In the genomic region with DNA sequence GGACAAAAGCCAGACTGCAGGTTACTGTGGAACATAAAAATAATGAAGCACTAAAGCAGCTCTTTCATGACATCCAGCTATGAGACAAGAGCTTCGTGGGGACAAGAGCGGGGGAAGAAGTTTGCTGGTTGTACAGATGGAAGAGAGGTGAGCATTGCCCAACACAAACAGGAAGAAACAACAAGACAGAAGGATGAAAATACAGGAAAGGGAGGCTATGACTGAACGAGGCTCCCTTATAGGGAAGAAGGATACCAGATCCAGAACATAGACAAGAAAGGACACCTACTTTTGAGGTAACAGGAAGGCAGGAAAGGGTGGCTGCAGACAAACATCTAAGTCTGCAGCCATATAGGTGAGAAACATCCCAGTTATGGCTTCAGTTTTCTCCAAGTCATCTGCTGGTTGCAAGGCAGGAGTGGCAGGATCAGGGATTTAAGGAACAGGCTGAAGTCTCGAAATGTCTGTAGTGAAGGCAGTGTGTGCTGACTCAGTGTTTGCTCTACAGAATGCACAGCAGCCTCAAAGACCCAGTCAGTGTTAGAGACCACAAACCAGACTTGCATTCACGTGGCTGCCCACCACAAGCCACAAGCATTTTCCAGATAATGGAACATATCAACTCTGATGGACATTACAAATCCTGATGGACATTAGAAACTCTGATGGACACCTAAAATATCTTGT, we compare ENCODE assay signal across 13 cellular contexts. TPM values are rescaled to one million over a fixed set of nuclear protein-coding genes. Genes with fewer than 3 reads are reported as not detected.
DNase-seq lines count a peak whose midpoint lies in the region; ATAC-seq and FAIRE-seq lines count a peak whose summit lies in the region.
"Had no signal": no experiment of that assay in that cellular context is flagged by ENCODE, and none has a peak within 500 bp of the region (broad histone marks: within the 10 kb centered on the region; RNA-seq: fewer than 3 reads in every experiment).

No MANE protein-coding gene starts in this region.

- intact Hi-C loops in activated CD4-positive, alpha-beta T cell treated with anti-CD3 and anti-CD28 coated beads, Interleukin-2, amount 10 ng/mL, durations not matched to agents 24 days and 14 days (cut with micrococcal nuclease), result loop anchor here (5.0 kb wide), 1 partner anchor 143 kb away; a partner anchor contains a TSS

- peaks cover 18% of the 10 kb centered on the region for H3K4me1 Mint-ChIP-seq in activated CD4-positive, alpha-beta T cell treated with anti-CD3 and anti-CD28 coated beads, Interleukin-2, amount 10 ng/mL, durations not matched to agents 24 days and 14 days

- H3K27ac ChIP-seq in epithelial cell of prostate, result peak overlapping the region; percentile 92
- H3K27ac ChIP-seq: thoracic aorta had no signal

- H3K4me3 ChIP-seq in skeletal muscle cell (ENCODE audit: low read depth, low read length), result peak overlapping the region; percentile 2

- no peak for ATAC-seq in HG03439 (IDR thresholded peaks at IDR 0.05; ENCODE audit: unreplicated experiment)

- H3K4me3 Mint-ChIP-seq in activated CD4-positive, alpha-beta T cell treated with anti-CD3 and anti-CD28 coated beads, Interleukin-2, amount 10 ng/mL, durations not matched to agents 24 days and 14 days, result peak overlapping the region; percentile 0

- no peaks in the 10 kb centered on the region for H3K36me3 Mint-ChIP-seq in activated CD4-positive, alpha-beta T cell treated with anti-CD3 and anti-CD28 coated beads, Interleukin-2, amount 10 ng/mL, durations not matched to agents 24 days and 14 days (ENCODE audit: low read depth)

- no peaks in the 10 kb centered on the region for H3K9me3 Mint-ChIP-seq in activated CD4-positive, alpha-beta T cell treated with anti-CD3 and anti-CD28 coated beads, Interleukin-2, amount 10 ng/mL, durations not matched to agents 24 days and 14 days
- H3K9me3 Mint-ChIP-seq: activated CD4-positive, alpha-beta T cell treated with anti-CD3 and anti-CD28 coated beads, Interleukin-2, amount 10 ng/mL, durations not matched to agents 7 days and 5 days had no signal

- H3K27me3 Mint-ChIP-seq in activated CD4-positive, alpha-beta T cell treated with anti-CD3 and anti-CD28 coated beads, Interleukin-2, amount 10 ng/mL, durations not matched to agents 24 days and 14 days, result peaks cover 46% of the 10 kb centered on the region

- H3K27ac Mint-ChIP-seq in activated CD4-positive, alpha-beta T cell treated with anti-CD3 and anti-CD28 coated beads, Interleukin-2, amount 10 ng/mL, durations not matched to agents 24 days and 14 days, result no peak overlapping the region
- H3K27ac Mint-ChIP-seq: activated CD4-positive, alpha-beta T cell treated with anti-CD3 and anti-CD28 coated beads, Interleukin-2, amount 10 ng/mL, durations not matched to agents 7 days and 5 days had no signal

- FAIRE-seq in RCC 7860 (lab: Jason Lieb, UNC), result peak; percentile 93
- FAIRE-seq: GM18507 had no signal

- peak; percentile 64 for DNase-seq in activated CD4-positive, alpha-beta T cell treated with anti-CD3 and anti-CD28 coated beads, Interleukin-2, amount 10 ng/mL, durations not matched to agents 24 days and 14 days
- no peak for DNase-seq in activated CD4-positive, alpha-beta T cell treated with anti-CD3 and anti-CD28 coated beads for 4 hours
- DNase-seq in RCC 7860 (ENCODE audit: low spot score) (peak; percentile 90), epithelial cell of prostate (ENCODE audit: low read depth, low spot score) (peak; percentile 39), skeletal muscle cell (ENCODE audit: low read depth) (peak; percentile 64), NCI-H187 (lab: John Stamatoyannopoulos, UW) (no peak), NCI-H1930 (lab: John Stamatoyannopoulos, UW) (no peak)
- DNase-seq: activated CD4-positive, alpha-beta T cell treated with anti-CD3 and anti-CD28 coated beads, Interleukin-2, amount 10 ng/mL, durations not matched to agents 7 days and 5 days; H7; NCI-H748 treated with DMSO at 0.1 percent for 48 hours had no signal

RNA-seq across cellular contexts. Expression of a gene that starts 1.9 kb away (rescaled TPM):
- total RNA-seq in activated CD4-positive, alpha-beta T cell treated with anti-CD3 and anti-CD28 coated beads, Interleukin-2, amount 10 ng/mL, durations not matched to agents 24 days and 14 days, result 0.43 and 1.3 TPM in 2 replicates

Comparison
In these comparisons a context has a peak if more than half of its experiments do, and no peak if none do; other contexts are left out.
1. DNase-seq: peak in activated CD4-positive, alpha-beta T cell treated with anti-CD3 and anti-CD28 coated beads, Interleukin-2, amount 10 ng/mL, durations not matched to agents 24 days and 14 days (single experiment), RCC 7860 (single experiment), epithelial cell of prostate (single experiment) and skeletal muscle cell (single experiment); none in activated CD4-positive, alpha-beta T cell treated with anti-CD3 and anti-CD28 coated beads for 4 hours (0 of 2), NCI-H187 (0 of 2) and NCI-H1930 (0 of 2).